In the genomic region with DNA sequence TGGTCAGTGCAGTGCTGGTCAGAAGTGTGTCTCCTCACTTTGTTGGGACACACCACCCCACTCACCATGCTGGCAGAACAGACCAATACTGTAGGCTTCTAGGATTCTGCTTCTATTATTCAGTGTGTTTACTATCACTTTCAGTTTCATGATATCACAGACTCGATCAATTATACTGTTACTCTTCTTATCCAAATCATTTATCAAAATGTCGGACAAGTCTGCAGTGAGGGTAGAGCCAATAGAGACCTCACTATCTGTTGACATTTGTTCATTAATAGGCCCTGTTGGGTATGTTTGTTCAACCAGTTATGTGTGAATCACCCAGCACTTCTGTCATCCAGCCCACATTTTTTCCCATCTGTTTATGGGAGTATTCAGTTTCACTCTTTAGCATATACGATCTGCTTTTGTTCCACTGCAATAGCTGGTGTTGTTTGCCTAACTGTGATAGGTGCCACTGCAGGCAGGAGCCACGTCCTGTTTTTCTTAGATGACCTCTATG, we compare ENCODE assay signal across 8 cellular contexts.
A peak's percentile ranks its signal among the peaks of the same experiment; 100 is the strongest.
DNase-seq lines count a peak whose midpoint lies in the region; ATAC-seq and TF ChIP-seq lines count a peak whose summit lies in the region.

No MANE protein-coding gene starts in this region.

- H3K27me3 ChIP-seq in adipocyte (replicated peaks; ENCODE audit: control insufficient read depth, insufficient read depth, low read length) (peaks cover 12% of the 10 kb centered on the region), lung (ENCODE audit: control insufficient read depth, insufficient read depth) (no peaks in the 10 kb centered on the region)

- H3K9me3 ChIP-seq in adipocyte (ENCODE audit: control insufficient read depth, low read length): peaks cover 20% of the 10 kb centered on the region
- peaks cover 2 to 5% of the 10 kb centered on the region in 2 donors for H3K9me3 ChIP-seq in lung (ENCODE audit: control insufficient read depth in 2 of 2, insufficient read depth in 1 of 2, low read length in 1 of 2)

- no peak for TF ChIP-seq CTCF in lung (IDR thresholded peaks at IDR 0.05; ENCODE audit: control extremely low read depth, extremely low read depth)

- H3K36me3 ChIP-seq in adipocyte (ENCODE audit: control insufficient read depth, insufficient read depth, low read length, severe bottlenecking) (no peaks in the 10 kb centered on the region), lung (ENCODE audit: control insufficient read depth in 2 of 2, insufficient read depth in 2 of 2, low read length in 2 of 2) (no peaks in the 10 kb centered on the region)

- peaks cover 8% of the 10 kb centered on the region for H3K4me1 ChIP-seq in adipocyte (ENCODE audit: control insufficient read depth, insufficient read depth, low read length)
- peaks cover 0 to 2% of the 10 kb centered on the region in 2 donors for H3K4me1 ChIP-seq in lung (ENCODE audit: control insufficient read depth in 2 of 2, insufficient read depth in 2 of 2, low read length in 2 of 2)

- DNase-seq in DMS153 treated with DMSO at 0.1 percent for 48 hours (lab: John Stamatoyannopoulos, UW; ENCODE audit: unreplicated experiment): peak; percentile 63
- DNase-seq in NCI-H2029 treated with DMSO at 0.1 percent for 48 hours (lab: John Stamatoyannopoulos, UW): peak; percentile 98
- peak; percentile 40 for DNase-seq in adipocyte (ENCODE audit: low read depth)
- no peak for DNase-seq in lung (ENCODE audit: low spot score)
- no peak for DNase-seq in cerebellar cortex (ENCODE audit: low spot score)
- DNase-seq in stimulated activated CD8-positive, alpha-beta memory T cell treated with anti-CD3 and anti-CD28 coated beads, Interleukin-4, amount 100 ng/mL, for 48 hours: no peak
- DNase-seq in posterior cingulate gyrus: no peak

- H3K27ac ChIP-seq in lung (ENCODE audit: low read depth in 1 of 2, low read length in 1 of 2): no peak overlapping the region

- H3K4me3 ChIP-seq in adipocyte (ENCODE audit: low read length): peak overlapping the region; percentile 71
- H3K4me3 ChIP-seq in lung: no peak overlapping the region

- WGBS in lung, 2 donors: 29 to 66% methylated on average over 4 of the region's 4 CpGs

- H3K9ac ChIP-seq in adipocyte (ENCODE audit: low read length): peak overlapping the region; percentile 36

- intact Hi-C loops in posterior cingulate gyrus (cut with DNase I): no loop called here

- peak; percentile 66 for ATAC-seq in lung (ENCODE audit: insufficient read depth, low FRiP score)
- ATAC-seq in HG03095 (IDR thresholded peaks at IDR 0.05; ENCODE audit: unreplicated experiment): no peak

Comparison
In these comparisons a context has a peak if more than half of its experiments do, and no peak if none do; other contexts are left out.
1. DNase-seq: peak in DMS153 treated with DMSO at 0.1 percent for 48 hours (single experiment), NCI-H2029 treated with DMSO at 0.1 percent for 48 hours (single experiment) and adipocyte (single experiment); none in lung (single experiment), cerebellar cortex (single experiment), stimulated activated CD8-positive, alpha-beta memory T cell treated with anti-CD3 and anti-CD28 coated beads, Interleukin-4, amount 100 ng/mL, for 48 hours (single experiment) and posterior cingulate gyrus (0 of 10).